Comparison of ENCODE assay signal across 10 cellular contexts in genomic region chr9:38689678-38690077, GRCh38. TPM values are rescaled to one million over a fixed set of nuclear protein-coding genes. Genes with fewer than 3 reads are reported as not detected.
DNase-seq lines count a peak whose midpoint lies in the region; ATAC-seq, FAIRE-seq and TF ChIP-seq lines count a peak whose summit lies in the region.
"Had no signal": no experiment of that assay in that cellular context is flagged by ENCODE, and none has a peak within 500 bp of the region (broad histone marks: within the 10 kb centered on the region; RNA-seq: fewer than 3 reads in every experiment).

No MANE protein-coding gene starts in this region.

- H3F3A ChIP-seq in neural cell (ENCODE audit: insufficient read depth, low read length, poor library complexity, severe bottlenecking) = no peaks in the 10 kb centered on the region

- no peaks in the 10 kb centered on the region for H3K36me3 ChIP-seq in neural cell (ENCODE audit: insufficient read depth, low read length)
- no peaks in the 10 kb centered on the region for H3K36me3 ChIP-seq in CD8-positive, alpha-beta T cell (ENCODE audit: insufficient read depth, low read length)

- H3K27ac ChIP-seq in neural cell (ENCODE audit: low read length) = no peak overlapping the region
- H3K27ac ChIP-seq in CD8-positive, alpha-beta T cell (ENCODE audit: low read depth, low read length) = no peak overlapping the region
- H3K27ac ChIP-seq: epithelial cell of prostate had no signal

- no peaks in the 10 kb centered on the region for H3K4me1 ChIP-seq in CD8-positive, alpha-beta T cell (ENCODE audit: insufficient read depth, low read length)

- no peak overlapping the region for H3K4me2 ChIP-seq in neural cell (ENCODE audit: low read length)

- H3K9ac ChIP-seq in neural cell (ENCODE audit: low read length) = no peak overlapping the region

- no peaks in the 10 kb centered on the region for H3K27me3 ChIP-seq in neural cell (ENCODE audit: insufficient read depth, low read depth, low read length)
- no peaks in the 10 kb centered on the region for H3K27me3 ChIP-seq in CD8-positive, alpha-beta T cell (ENCODE audit: insufficient read depth, low read length)

- no peak overlapping the region for H3K4me3 ChIP-seq in choroid plexus epithelial cell (ENCODE audit: low read depth, low read length)
- H3K4me3 ChIP-seq in neural cell (ENCODE audit: low read length) = peak overlapping the region; percentile 16
- H3K4me3 ChIP-seq in CD8-positive, alpha-beta T cell (ENCODE audit: low read depth, low read length) = no peak overlapping the region

- DNase-seq in DMS79 (lab: John Stamatoyannopoulos, UW) (peak; percentile 49), NCI-H2107 treated with DMSO at 0.1 percent for 48 hours (lab: John Stamatoyannopoulos, UW; ENCODE audit: unreplicated experiment) (peak; percentile 60), choroid plexus epithelial cell (ENCODE audit: low read depth) (peak; percentile 68), urothelium cell line (ENCODE audit: low spot score) (no peak)
- no peak for DNase-seq in activated naive CD4-positive, alpha-beta T cell treated with anti-CD3 and anti-CD28 coated beads, Interleukin-2, amount 10 ng/mL, durations not matched to agents 7 days and 5 days
- no peak for DNase-seq in CD8-positive, alpha-beta T cell

- peaks cover 11% of the 10 kb centered on the region for H3K27me3 Mint-ChIP-seq in activated naive CD4-positive, alpha-beta T cell treated with anti-CD3 and anti-CD28 coated beads, Interleukin-2, amount 10 ng/mL, durations not matched to agents 7 days and 5 days
- H3K27me3 Mint-ChIP-seq in CD8-positive, alpha-beta T cell (ENCODE audit: low read depth) = peaks cover 18% of the 10 kb centered on the region

- H3K4me3 Mint-ChIP-seq in activated naive CD4-positive, alpha-beta T cell treated with anti-CD3 and anti-CD28 coated beads, Interleukin-2, amount 10 ng/mL, durations not matched to agents 7 days and 5 days = no peak overlapping the region
- no peak overlapping the region for H3K4me3 Mint-ChIP-seq in CD8-positive, alpha-beta T cell
- H3K4me3 Mint-ChIP-seq: natural killer cell treated with Interleukin-12 subunit alpha and Interleukin-12 subunit beta and Interleukin-15 and Interleukin-18, amount 100 ng/mL, for 72 hours had no signal

- no peak overlapping the region for H2AFZ ChIP-seq in neural cell (ENCODE audit: low read depth, low read length)

- H3K27ac Mint-ChIP-seq in activated naive CD4-positive, alpha-beta T cell treated with anti-CD3 and anti-CD28 coated beads, Interleukin-2, amount 10 ng/mL, durations not matched to agents 7 days and 5 days = no peak overlapping the region
- no peak overlapping the region for H3K27ac Mint-ChIP-seq in CD8-positive, alpha-beta T cell
- H3K27ac Mint-ChIP-seq: natural killer cell treated with Interleukin-12 subunit alpha and Interleukin-12 subunit beta and Interleukin-15 and Interleukin-18, amount 100 ng/mL, for 72 hours had no signal

- intact Hi-C loops in CD8-positive, alpha-beta T cell (cut with DNase I, micrococcal nuclease) = loop anchor here in 1 of 2 experiments (10.0 kb wide), 1 partner anchor 65 kb away; no protein-coding TSS in a partner anchor

- peak; percentile 30 for TF ChIP-seq RAD21 in neural cell (conservative IDR thresholded peaks at IDR 0.05)

- peaks cover 6% of the 10 kb centered on the region for H3K4me1 Mint-ChIP-seq in activated naive CD4-positive, alpha-beta T cell treated with anti-CD3 and anti-CD28 coated beads, Interleukin-2, amount 10 ng/mL, durations not matched to agents 7 days and 5 days
- peaks cover 5% of the 10 kb centered on the region for H3K4me1 Mint-ChIP-seq in CD8-positive, alpha-beta T cell (ENCODE audit: low read depth)

- no peaks in the 10 kb centered on the region for H4K20me1 ChIP-seq in neural cell (ENCODE audit: insufficient read depth)

- no peaks in the 10 kb centered on the region for H3K9me3 ChIP-seq in neural cell (ENCODE audit: low read length)
- H3K9me3 ChIP-seq in CD8-positive, alpha-beta T cell (ENCODE audit: low read length) = no peaks in the 10 kb centered on the region

- POLR2A ChIA-PET in CD8-positive, alpha-beta T cell (lab: Charles Lee) = no interaction called here

- TF ChIP-seq EP300 in neural cell (conservative IDR thresholded peaks at IDR 0.05; ENCODE audit: poor library complexity, severe bottlenecking) = no peak

- H3K9me3 Mint-ChIP-seq in activated naive CD4-positive, alpha-beta T cell treated with anti-CD3 and anti-CD28 coated beads, Interleukin-2, amount 10 ng/mL, durations not matched to agents 7 days and 5 days = no peaks in the 10 kb centered on the region
- H3K9me3 Mint-ChIP-seq in CD8-positive, alpha-beta T cell = no peaks in the 10 kb centered on the region
- H3K9me3 Mint-ChIP-seq: natural killer cell treated with Interleukin-12 subunit alpha and Interleukin-12 subunit beta and Interleukin-15 and Interleukin-18, amount 100 ng/mL, for 72 hours had no signal

- H3K9me2 ChIP-seq in neural cell (ENCODE audit: insufficient read depth, low read length) = no peaks in the 10 kb centered on the region

- no peak for TF ChIP-seq CTCF in choroid plexus epithelial cell (conservative IDR thresholded peaks at IDR 0.05; ENCODE audit: low read depth, low read length)
- no peak for TF ChIP-seq CTCF in neural cell (IDR thresholded peaks at IDR 0.05; ENCODE audit: poor library complexity, severe bottlenecking)
- TF ChIP-seq CTCF in CD8-positive, alpha-beta T cell (IDR thresholded peaks at IDR 0.05) = no peak

- H3K79me2 ChIP-seq in neural cell (replicated peaks; ENCODE audit: insufficient read depth, low read length) = no peaks in the 10 kb centered on the region

- no peak for FAIRE-seq in urothelium cell line (lab: Jason Lieb, UNC)

- CTCF ChIA-PET in activated naive CD4-positive, alpha-beta T cell treated with anti-CD3 and anti-CD28 coated beads, Interleukin-2, amount 10 ng/mL, durations not matched to agents 7 days and 5 days (lab: Charles Lee) = no interaction called here
- CTCF ChIA-PET in CD8-positive, alpha-beta T cell (lab: Charles Lee) = no interaction called here

- no peak for ATAC-seq in CD8-positive, alpha-beta T cell
- no peak for ATAC-seq in HG03457 (IDR thresholded peaks at IDR 0.05; ENCODE audit: unreplicated experiment)

- no peaks in the 10 kb centered on the region for H3K36me3 Mint-ChIP-seq in activated naive CD4-positive, alpha-beta T cell treated with anti-CD3 and anti-CD28 coated beads, Interleukin-2, amount 10 ng/mL, durations not matched to agents 7 days and 5 days
- H3K36me3 Mint-ChIP-seq in CD8-positive, alpha-beta T cell = no peaks in the 10 kb centered on the region
- H3K36me3 Mint-ChIP-seq: natural killer cell treated with Interleukin-12 subunit alpha and Interleukin-12 subunit beta and Interleukin-15 and Interleukin-18, amount 100 ng/mL, for 72 hours had no signal

TF ChIP-seq in neural cell, 6 proteins besides CTCF, POLR2A, EP300 and RAD21:
- TF ChIP-seq TAF1 (IDR thresholded peaks at IDR 0.05; ENCODE audit: low read depth) (no peak), EZH2 (IDR thresholded peaks at IDR 0.05; ENCODE audit: borderline replicate concordance, insufficient read depth, low read length, poor library complexity, severe bottlenecking) (no peak), SMC3 (conservative IDR thresholded peaks at IDR 0.05; ENCODE audit: poor library complexity) (peak; percentile 26), MXI1 (conservative IDR thresholded peaks at IDR 0.05; ENCODE audit: poor library complexity, severe bottlenecking) (no peak), POLR2AphosphoS5 (IDR thresholded peaks at IDR 0.05) (peak; percentile 41)
- TF ChIP-seq, protein P1, sequence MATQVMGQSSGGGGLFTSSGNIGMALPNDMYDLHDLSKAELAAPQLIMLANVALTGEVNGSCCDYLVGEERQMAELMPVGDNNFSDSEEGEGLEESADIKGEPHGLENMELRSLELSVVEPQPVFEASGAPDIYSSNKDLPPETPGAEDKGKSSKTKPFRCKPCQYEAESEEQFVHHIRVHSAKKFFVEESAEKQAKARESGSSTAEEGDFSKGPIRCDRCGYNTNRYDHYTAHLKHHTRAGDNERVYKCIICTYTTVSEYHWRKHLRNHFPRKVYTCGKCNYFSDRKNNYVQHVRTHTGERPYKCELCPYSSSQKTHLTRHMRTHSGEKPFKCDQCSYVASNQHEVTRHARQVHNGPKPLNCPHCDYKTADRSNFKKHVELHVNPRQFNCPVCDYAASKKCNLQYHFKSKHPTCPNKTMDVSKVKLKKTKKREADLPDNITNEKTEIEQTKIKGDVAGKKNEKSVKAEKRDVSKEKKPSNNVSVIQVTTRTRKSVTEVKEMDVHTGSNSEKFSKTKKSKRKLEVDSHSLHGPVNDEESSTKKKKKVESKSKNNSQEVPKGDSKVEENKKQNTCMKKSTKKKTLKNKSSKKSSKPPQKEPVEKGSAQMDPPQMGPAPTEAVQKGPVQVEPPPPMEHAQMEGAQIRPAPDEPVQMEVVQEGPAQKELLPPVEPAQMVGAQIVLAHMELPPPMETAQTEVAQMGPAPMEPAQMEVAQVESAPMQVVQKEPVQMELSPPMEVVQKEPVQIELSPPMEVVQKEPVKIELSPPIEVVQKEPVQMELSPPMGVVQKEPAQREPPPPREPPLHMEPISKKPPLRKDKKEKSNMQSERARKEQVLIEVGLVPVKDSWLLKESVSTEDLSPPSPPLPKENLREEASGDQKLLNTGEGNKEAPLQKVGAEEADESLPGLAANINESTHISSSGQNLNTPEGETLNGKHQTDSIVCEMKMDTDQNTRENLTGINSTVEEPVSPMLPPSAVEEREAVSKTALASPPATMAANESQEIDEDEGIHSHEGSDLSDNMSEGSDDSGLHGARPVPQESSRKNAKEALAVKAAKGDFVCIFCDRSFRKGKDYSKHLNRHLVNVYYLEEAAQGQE (IDR thresholded peaks at IDR 0.05; ENCODE audit: borderline replicate concordance) = no peak
TF ChIP-seq in neural cell: peak in this region for 2.

RNA-seq across cellular contexts. Expression of gene FAM240B, which starts 30.3 kb away (rescaled TPM):
- polyA plus RNA-seq in neural cell = not detected in 2 replicates
- polyA minus RNA-seq in neural cell = not detected in 2 replicates
- total RNA-seq in CD8-positive, alpha-beta T cell = not detected
- total RNA-seq: natural killer cell treated with Interleukin-12 subunit alpha and Interleukin-12 subunit beta and Interleukin-15 and Interleukin-18, amount 100 ng/mL, for 72 hours had no signal

Comparison
In these comparisons a context has a peak if more than half of its experiments do, and no peak if none do; other contexts are left out.
1. DNase-seq: peak in DMS79 (single experiment), NCI-H2107 treated with DMSO at 0.1 percent for 48 hours (single experiment) and choroid plexus epithelial cell (single experiment); none in activated naive CD4-positive, alpha-beta T cell treated with anti-CD3 and anti-CD28 coated beads, Interleukin-2, amount 10 ng/mL, durations not matched to agents 7 days and 5 days (single experiment), urothelium cell line (single experiment) and CD8-positive, alpha-beta T cell (0 of 7).